Comparison of ENCODE assay signal across 1 cellular context in the genomic region with DNA sequence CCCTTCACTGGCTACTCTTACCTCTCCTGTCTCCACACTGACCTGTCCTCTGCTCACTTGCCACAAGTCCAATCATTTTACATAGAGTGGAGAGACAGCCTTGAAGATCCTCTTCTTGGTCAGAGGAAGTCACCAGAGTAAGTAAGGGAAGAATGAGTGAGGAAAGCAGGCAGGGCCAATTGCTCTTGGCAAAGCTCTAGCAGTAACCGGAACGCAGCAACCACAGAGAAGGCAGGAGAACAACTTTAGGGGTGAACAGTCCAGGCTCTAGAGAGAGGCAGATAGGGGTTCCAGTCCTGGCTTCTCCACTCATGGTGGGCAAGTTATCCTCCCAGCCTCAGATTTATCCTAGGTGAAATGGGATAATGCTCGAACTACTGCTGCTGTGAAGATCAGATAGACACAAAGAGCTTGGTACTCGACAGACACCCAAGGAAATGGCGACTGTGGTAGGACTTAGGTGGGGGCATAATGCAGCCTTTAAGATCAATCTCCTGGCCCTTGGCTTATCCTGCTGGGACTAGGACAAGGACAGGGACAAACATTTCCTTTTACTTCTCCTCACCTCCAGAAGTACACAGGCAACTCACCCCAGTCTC.
TF ChIP-seq lines count a peak whose summit lies in the region.

No MANE protein-coding gene starts in this region.

TF ChIP-seq in H1, 55 proteins besides CTCF, POLR2A, EP300 and RAD21:
- no peak for TF ChIP-seq EZH2 (IDR thresholded peaks at IDR 0.05; ENCODE audit: low read depth, low read length, severe bottlenecking)
- no peak for TF ChIP-seq TEAD4 (IDR thresholded peaks at IDR 0.05; ENCODE audit: low read depth, low read length)
- TF ChIP-seq JUND (IDR thresholded peaks at IDR 0.05; ENCODE audit: low read length), result no peak
- TF ChIP-seq SUZ12 (IDR thresholded peaks at IDR 0.05; ENCODE audit: low read length), result no peak
- no peak for TF ChIP-seq SP4 (IDR thresholded peaks at IDR 0.05; ENCODE audit: low read length)
- TF ChIP-seq EGR1 (IDR thresholded peaks at IDR 0.05; ENCODE audit: borderline replicate concordance, low read depth, low read length), result no peak
